In genomic region chr19:37983153-37983552, GRCh38 we compare ENCODE assay signal across 25 cellular contexts.
A peak's percentile ranks its signal among the peaks of the same experiment; 100 is the strongest.
DNase-seq lines count a peak whose midpoint lies in the region; ATAC-seq and TF ChIP-seq lines count a peak whose summit lies in the region.
"Had no signal": no experiment of that assay in that cellular context is flagged by ENCODE, and none has a peak within 500 bp of the region (broad histone marks: within the 10 kb centered on the region; RNA-seq: fewer than 3 reads in every experiment).

No MANE protein-coding gene starts in this region.

- no peak for TF ChIP-seq EP300 in suprapubic skin (IDR thresholded peaks at IDR 0.05)

- H3K4me3 ChIP-seq in HFF-Myc (replicated peaks; ENCODE audit: low read depth, low read length) (no peak overlapping the region), fibroblast of villous mesenchyme (ENCODE audit: low read depth, low read length) (no peak overlapping the region), suprapubic skin (no peak overlapping the region)
- H3K4me3 ChIP-seq: BLaER1 treated with 17β-estradiol and CSF1 and Interleukin-3, amounts not matched to agents 10 nM and 100 nM; colonic mucosa; GM12878; ovary; tibial nerve had no signal

- H3K36me3 ChIP-seq in suprapubic skin: no peaks in the 10 kb centered on the region
- H3K36me3 ChIP-seq: BLaER1 treated with 17β-estradiol and CSF1 and Interleukin-3, amounts not matched to agents 10 nM and 100 nM; colonic mucosa; ovary; tibial nerve had no signal

- WGBS in suprapubic skin: 73% methylated on average over 9 of the region's 10 CpGs

- no peaks in the 10 kb centered on the region for H3K9me3 ChIP-seq in suprapubic skin
- H3K9me3 ChIP-seq: BLaER1 treated with 17β-estradiol and CSF1 and Interleukin-3, amounts not matched to agents 10 nM and 100 nM; colonic mucosa; ovary; tibial nerve had no signal

- H3K27me3 ChIP-seq in suprapubic skin: no peaks in the 10 kb centered on the region
- H3K27me3 ChIP-seq: BLaER1 treated with 17β-estradiol and CSF1 and Interleukin-3, amounts not matched to agents 10 nM and 100 nM; colonic mucosa; ovary; tibial nerve had no signal

- POLR2A ChIA-PET in RWPE1 (lab: Yijun Ruan, JAX; ENCODE audit: low non-redundant PET): no interaction called here

- peaks cover 53% of the 10 kb centered on the region for H3K4me1 ChIP-seq in suprapubic skin

- ATAC-seq in HG03520 (IDR thresholded peaks at IDR 0.05; ENCODE audit: unreplicated experiment) (no peak), HG03378 (IDR thresholded peaks at IDR 0.05; ENCODE audit: unreplicated experiment) (no peak)
- ATAC-seq: activated CD4-positive, alpha-beta T cell treated with anti-CD3 and anti-CD28 coated beads for 36 hours; GM12878; PC-3 had no signal

- TF ChIP-seq CTCF in HFF-Myc (IDR thresholded peaks at IDR 0.05; ENCODE audit: low read depth, low read length, missing control alignments) (no peak), RWPE1 (conservative IDR thresholded peaks at IDR 0.05; ENCODE audit: low read depth) (no peak), fibroblast of villous mesenchyme (IDR thresholded peaks at IDR 0.05; ENCODE audit: insufficient read depth, low read depth, low read length) (no peak), suprapubic skin (IDR thresholded peaks at IDR 0.05) (no peak)

- CTCF ChIA-PET in RWPE1 (lab: Yijun Ruan, JAX): interaction anchor here (0.6 kb wide), 1 partner anchor 435 kb away, joined by 4 read pairs; no protein-coding TSS in a partner anchor

- DNase-seq in HFF-Myc (ENCODE audit: extremely low read depth, low read depth) (peak; percentile 15), RWPE1 (ENCODE audit: low spot score) (no peak), fibroblast of villous mesenchyme (ENCODE audit: low read depth) (peak; percentile 39), suprapubic skin (ENCODE audit: low spot score in 2 of 2) (peak in 1 of 2 donors; percentile 27), foreskin melanocyte (no peak)
- DNase-seq: activated CD4-positive, alpha-beta T cell treated with anti-CD3 and anti-CD28 coated beads for 36 hours; activated gamma-delta T cell treated with Interleukin-2 at 50 U/mL for 16 hours; activated naive CD8-positive, alpha-beta T cell treated with anti-CD3 and anti-CD28 coated beads, Interleukin-2, amount 10 ng/mL, durations not matched to agents 7 days and 5 days; colonic mucosa; effector memory CD4-positive, alpha-beta T cell; glutamatergic neuron; mesendoderm; NCI-H1417 treated with DMSO at 0.1 percent for 48 hours; NCI-H2081; NCI-H526; ovary; PC-3; SHP77; small intestine had no signal

- TF ChIP-seq POLR2A in suprapubic skin (IDR thresholded peaks at IDR 0.05): no peak

- H3K27ac ChIP-seq in RWPE1: peak overlapping the region; percentile 96
- H3K27ac ChIP-seq in suprapubic skin: peak overlapping the region; percentile 56
- H3K27ac ChIP-seq: BLaER1 treated with 17β-estradiol and CSF1 and Interleukin-3, amounts not matched to agents 10 nM and 100 nM; KMS-11; ovary; tibial nerve had no signal

Comparison
In these comparisons a context has a peak if more than half of its experiments do, and no peak if none do; other contexts are left out.
1. DNase-seq: peak in HFF-Myc (single experiment) and fibroblast of villous mesenchyme (single experiment); none in RWPE1 (single experiment) and foreskin melanocyte (single experiment).